Comparison of ENCODE assay signal across 16 cellular contexts in genomic region chr16:66910175-66910940, GRCh38. TPM values are rescaled to one million over a fixed set of nuclear protein-coding genes. Genes with fewer than 3 reads are reported as not detected.
A peak's percentile ranks its signal among the peaks of the same experiment; 100 is the strongest.
DNase-seq lines count a peak whose midpoint lies in the region; ATAC-seq and TF ChIP-seq lines count a peak whose summit lies in the region.
"Had no signal": no experiment of that assay in that cellular context is flagged by ENCODE, and none has a peak within 500 bp of the region (broad histone marks: within the 10 kb centered on the region; RNA-seq: fewer than 3 reads in every experiment).

No MANE protein-coding gene starts in this region.

- DNase-seq in HuH-7.5 (ENCODE audit: low spot score) (peak; percentile 1), chondrocyte (ENCODE audit: low spot score) (peak; percentile 75), mesothelial cell of epicardium (ENCODE audit: low spot score in 2 of 2, unreplicated experiment in 2 of 2) (no peak), GDM1 (lab: John Stamatoyannopoulos, UW) (no peak), GM03348 (ENCODE audit: low spot score) (no peak)
- DNase-seq: BE2C; CD4-positive, alpha-beta memory T cell; HCEC 1CT; NCI-H1930; NCI-H526 treated with DMSO at 0.1 percent for 48 hours; SJCRH30; SW 1271 had no signal

- no peak overlapping the region for H3K27ac Mint-ChIP-seq in chondrocyte (ENCODE audit: unreplicated experiment)
- no peak overlapping the region for H3K27ac Mint-ChIP-seq in mesothelial cell of epicardium

- TF ChIP-seq CTCF in chondrocyte (IDR thresholded peaks at IDR 0.05) (no peak), mesothelial cell of epicardium (IDR thresholded peaks at IDR 0.05; ENCODE audit: unreplicated experiment) (peak; percentile 4)

- no peaks in the 10 kb centered on the region for H3K9me3 Mint-ChIP-seq in chondrocyte (ENCODE audit: low read depth)
- H3K9me3 Mint-ChIP-seq in mesothelial cell of epicardium, result no peaks in the 10 kb centered on the region
- H3K9me3 Mint-ChIP-seq: CD4-positive, alpha-beta memory T cell had no signal

- H3K36me3 Mint-ChIP-seq in chondrocyte (ENCODE audit: low read depth) (no peaks in the 10 kb centered on the region), mesothelial cell of epicardium (no peaks in the 10 kb centered on the region)
- H3K36me3 Mint-ChIP-seq: CD4-positive, alpha-beta memory T cell had no signal

- H3K4me3 Mint-ChIP-seq in chondrocyte (ENCODE audit: unreplicated experiment) (no peak overlapping the region), mesothelial cell of epicardium (no peak overlapping the region)
- H3K4me3 Mint-ChIP-seq: CD4-positive, alpha-beta memory T cell had no signal

- H3K27me3 Mint-ChIP-seq in chondrocyte (ENCODE audit: low read depth) (peaks cover 14% of the 10 kb centered on the region), mesothelial cell of epicardium (ENCODE audit: low read depth) (peaks cover 25% of the 10 kb centered on the region)
- H3K27me3 Mint-ChIP-seq: CD4-positive, alpha-beta memory T cell had no signal

- no peak for ATAC-seq in GM21825 (IDR thresholded peaks at IDR 0.05; ENCODE audit: unreplicated experiment)

- H3K4me1 Mint-ChIP-seq in chondrocyte (ENCODE audit: low read depth), result peaks cover 5% of the 10 kb centered on the region
- H3K4me1 Mint-ChIP-seq in mesothelial cell of epicardium, result peaks cover 12% of the 10 kb centered on the region

RNA-seq across cellular contexts. Expression of gene CDH16, which starts 8.3 kb away (rescaled TPM):
- total RNA-seq in chondrocyte (not detected in 3 replicates), mesothelial cell of epicardium (not detected in 3 replicates)
- total RNA-seq: Calu3; CD4-positive, alpha-beta memory T cell; LHCN-M2; OCI-LY7; SJCRH30 had no signal

RNA-seq across cellular contexts. Expression of gene RRAD, which starts 15.0 kb away (rescaled TPM):
- total RNA-seq in chondrocyte (0.75 to 6.5 TPM (median 4.4 TPM) in 3 replicates), mesothelial cell of epicardium (2.7 to 3.7 TPM (median 2.9 TPM) in 3 replicates)

RNA-seq across cellular contexts. Expression of gene CIAO2B, which starts 23.8 kb away (rescaled TPM):
- total RNA-seq in chondrocyte, result 55.9 to 64.9 TPM (median 61.3 TPM) in 3 replicates
- 52.1 to 56.1 TPM (median 54.5 TPM) in 3 replicates for total RNA-seq in mesothelial cell of epicardium

RNA-seq across cellular contexts. Expression of gene CES2, which starts 25.0 kb away (rescaled TPM):
- 25.2 to 27.9 TPM (median 26.0 TPM) in 3 replicates for total RNA-seq in chondrocyte
- total RNA-seq in mesothelial cell of epicardium, result 52.0 to 53.4 TPM (median 52.5 TPM) in 3 replicates

RNA-seq across cellular contexts. Expression of gene PDP2, which starts 30.0 kb away (rescaled TPM):
- total RNA-seq in chondrocyte, result 8.5 to 9.2 TPM (median 9.0 TPM) in 3 replicates
- total RNA-seq in mesothelial cell of epicardium, result 16.7 to 17.4 TPM (median 16.9 TPM) in 3 replicates

Comparison
In these comparisons a context has a peak if more than half of its experiments do, and no peak if none do; other contexts are left out.
1. DNase-seq: peak in HuH-7.5 (single experiment) and chondrocyte (single experiment); none in mesothelial cell of epicardium (0 of 2), GDM1 (single experiment) and GM03348 (single experiment).